Comparison of ENCODE assay signal across 19 cellular contexts in genomic region chr4:19123681-19124080, GRCh38.
A peak's percentile ranks its signal among the peaks of the same experiment; 100 is the strongest.
DNase-seq lines count a peak whose midpoint lies in the region; ATAC-seq, FAIRE-seq and TF ChIP-seq lines count a peak whose summit lies in the region.
"Had no signal": no experiment of that assay in that cellular context is flagged by ENCODE, and none has a peak within 500 bp of the region (broad histone marks: within the 10 kb centered on the region; RNA-seq: fewer than 3 reads in every experiment).

No MANE protein-coding gene starts in this region.

- H3K4me3 ChIP-seq in kidney (ENCODE audit: low read length in 2 of 2) (no peak overlapping the region), mesenchymal stem cell (ENCODE audit: insufficient read depth in 1 of 2, low read depth in 1 of 2, low read length in 2 of 2) (no peak overlapping the region), OCI-LY7 (ENCODE audit: low read depth, low read length, poor library complexity, severe bottlenecking) (no peak overlapping the region)

- H3K4me2 ChIP-seq in mesenchymal stem cell (ENCODE audit: low read length, poor library complexity, severe bottlenecking) (no peak overlapping the region), OCI-LY7 (ENCODE audit: low read length) (no peak overlapping the region)

- no peaks in the 10 kb centered on the region for H3K79me2 ChIP-seq in OCI-LY7 (ENCODE audit: insufficient read depth, low read depth, low read length)

- peak; percentile 39 for FAIRE-seq in kidney (lab: Jason Lieb, UNC)
- FAIRE-seq: D721Med, G401.6, GM12891, HepG2 had no signal

- CTCF ChIA-PET in OCI-LY7 (lab: Charles Lee; ENCODE audit: unreplicated experiment), result no interaction called here

- no peak overlapping the region for H3K14ac ChIP-seq in mesenchymal stem cell (ENCODE audit: low read length in 2 of 2)

- H3K36me3 ChIP-seq in kidney (ENCODE audit: control insufficient read depth in 1 of 2, insufficient read depth in 2 of 2, low read length in 2 of 2) (no peaks in the 10 kb centered on the region), mesenchymal stem cell (ENCODE audit: control insufficient read depth in 1 of 2, insufficient read depth in 2 of 2, low read depth in 1 of 2, low read length in 2 of 2) (no peaks in the 10 kb centered on the region), OCI-LY7 (ENCODE audit: insufficient read depth, low read length) (no peaks in the 10 kb centered on the region)
- H3K36me3 ChIP-seq: BE2C had no signal

- 92% methylated on average over 3 of the region's 4 CpGs for WGBS in mesenchymal stem cell

- H3K9me2 ChIP-seq in OCI-LY7 (ENCODE audit: insufficient read depth, low read length), result no peaks in the 10 kb centered on the region

- POLR2A ChIA-PET in OCI-LY7 (lab: Charles Lee), result interaction anchor here (0.6 to 1.1 kb wide), 2 partner anchors 17 to 205 kb away, joined by 4 to 5 read pairs; no protein-coding TSS in a partner anchor

- no peaks in the 10 kb centered on the region for H3K27me3 ChIP-seq in mesenchymal stem cell (ENCODE audit: control insufficient read depth in 1 of 2, insufficient read depth in 1 of 2, low read length in 2 of 2)
- H3K27me3 ChIP-seq: BE2C had no signal

- no peak overlapping the region for H2BK120ac ChIP-seq in mesenchymal stem cell (ENCODE audit: low read depth, low read length)

- H3K27ac ChIP-seq in kidney (ENCODE audit: low read depth in 2 of 2, low read length in 2 of 2) (no peak overlapping the region), mesenchymal stem cell (ENCODE audit: low read length, poor library complexity, severe bottlenecking) (peak overlapping the region; percentile 88), OCI-LY7 (ENCODE audit: low read depth, low read length, poor library complexity, severe bottlenecking) (no peak overlapping the region)

- TF ChIP-seq CTCF in kidney (IDR thresholded peaks at IDR 0.05; ENCODE audit: borderline replicate concordance, extremely low read depth, insufficient read depth) (no peak), OCI-LY7 (conservative IDR thresholded peaks at IDR 0.05; ENCODE audit: low read length) (no peak)

- peak; percentile 10 for DNase-seq in HK-2 (ENCODE audit: unreplicated experiment)
- DNase-seq in kidney, result no peak
- DNase-seq in mesenchymal stem cell, result no peak
- no peak for DNase-seq in OCI-LY7 (ENCODE audit: low spot score)
- DNase-seq: BE2C; C1 segment of cervical spinal cord; CD4-positive, CD25-positive, alpha-beta regulatory T cell; CD8-positive, alpha-beta memory T cell; COR-L47; GOT3; H7; HFFc6 had no signal

- no peak overlapping the region for H2BK15ac ChIP-seq in mesenchymal stem cell (ENCODE audit: low read depth, poor library complexity, severe bottlenecking)

- BruUV-seq in OCI-LY7 (replicated peaks; lab: Mats Ljungman, UMichigan), result no TSS peak

- H2BK5ac ChIP-seq in mesenchymal stem cell (ENCODE audit: low read depth, low read length, poor library complexity, severe bottlenecking), result no peak overlapping the region

- H2AFZ ChIP-seq in mesenchymal stem cell (ENCODE audit: low read depth, low read length) (no peak overlapping the region), OCI-LY7 (ENCODE audit: low read length) (no peak overlapping the region)

- H2AK5ac ChIP-seq in mesenchymal stem cell (ENCODE audit: low read length, severe bottlenecking), result no peak overlapping the region

- ATAC-seq in HG03469 (IDR thresholded peaks at IDR 0.05; ENCODE audit: unreplicated experiment), result no peak
- ATAC-seq in GM18861 (IDR thresholded peaks at IDR 0.05; ENCODE audit: unreplicated experiment), result no peak
- ATAC-seq: HCT116, HepG2 had no signal

- intact Hi-C loops in kidney (cut with DNase I), result no loop called here
- intact Hi-C loops in OCI-LY7 (cut with micrococcal nuclease; ENCODE audit: unreplicated experiment), result no loop called here

- no peaks in the 10 kb centered on the region for H3K9me3 ChIP-seq in kidney (ENCODE audit: control insufficient read depth in 1 of 2, low read length in 2 of 2)
- no peaks in the 10 kb centered on the region for H3K9me3 ChIP-seq in mesenchymal stem cell (ENCODE audit: control insufficient read depth, low read length)
- no peaks in the 10 kb centered on the region for H3K9me3 ChIP-seq in OCI-LY7 (ENCODE audit: low read length)
- H3K9me3 ChIP-seq: BE2C had no signal

- no peaks in the 10 kb centered on the region for H3K79me1 ChIP-seq in mesenchymal stem cell (replicated peaks; ENCODE audit: low read length, poor library complexity, severe bottlenecking)

- H3K9ac ChIP-seq in kidney (ENCODE audit: low read length in 2 of 2), result no peak overlapping the region
- no peak overlapping the region for H3K9ac ChIP-seq in mesenchymal stem cell (ENCODE audit: low read length)

- H3K18ac ChIP-seq in mesenchymal stem cell (ENCODE audit: low read depth in 1 of 2, low read length in 2 of 2), result no peak overlapping the region

- H4K91ac ChIP-seq in mesenchymal stem cell (ENCODE audit: low read length), result no peak overlapping the region

- H3K4ac ChIP-seq in mesenchymal stem cell (ENCODE audit: low read depth in 1 of 2, low read length in 2 of 2), result no peak overlapping the region

- H3K4me1 ChIP-seq in kidney (ENCODE audit: control insufficient read depth in 1 of 2, insufficient read depth in 1 of 2, low read depth in 1 of 2, low read length in 2 of 2), result no peaks in the 10 kb centered on the region
- H3K4me1 ChIP-seq in mesenchymal stem cell (ENCODE audit: control insufficient read depth, insufficient read depth, low read depth, low read length), result no peaks in the 10 kb centered on the region
- peaks cover 7% of the 10 kb centered on the region for H3K4me1 ChIP-seq in OCI-LY7 (ENCODE audit: insufficient read depth, low read length, poor library complexity, severe bottlenecking)
- H3K4me1 ChIP-seq: BE2C had no signal

- H4K8ac ChIP-seq in mesenchymal stem cell (ENCODE audit: low read length), result no peak overlapping the region

- H3K23ac ChIP-seq in mesenchymal stem cell (ENCODE audit: low read length in 2 of 2), result no peak overlapping the region

- no peak overlapping the region for H2BK12ac ChIP-seq in mesenchymal stem cell (ENCODE audit: low read length in 2 of 2)

- H4K20me1 ChIP-seq in OCI-LY7 (ENCODE audit: insufficient read depth, low read length), result no peaks in the 10 kb centered on the region
